ENCODE assay signal across 11 cellular contexts in genomic region chr13:25881946-25882574, GRCh38.
DNase-seq lines count a peak whose midpoint lies in the region; ATAC-seq and TF ChIP-seq lines count a peak whose summit lies in the region.
"Had no signal": no experiment of that assay in that cellular context is flagged by ENCODE, and none has a peak within 500 bp of the region (broad histone marks: within the 10 kb centered on the region; RNA-seq: fewer than 3 reads in every experiment).

No MANE protein-coding gene starts in this region.

- H3K4me1 Mint-ChIP-seq in activated CD4-positive, alpha-beta T cell treated with anti-CD3 and anti-CD28 coated beads, Interleukin-2, amount 10 ng/mL, durations not matched to agents 7 days and 5 days, result peaks cover 54% of the 10 kb centered on the region

- ATAC-seq in PC-3 (no peak), GM19023 (IDR thresholded peaks at IDR 0.05; ENCODE audit: unreplicated experiment) (no peak)

- no peak overlapping the region for H2AFZ ChIP-seq in PC-3 (ENCODE audit: low read length)

- no peak overlapping the region for H3K27ac Mint-ChIP-seq in activated CD4-positive, alpha-beta T cell treated with anti-CD3 and anti-CD28 coated beads, Interleukin-2, amount 10 ng/mL, durations not matched to agents 7 days and 5 days
- H3K27ac Mint-ChIP-seq: T-helper 2 cell treated with Interferon-gamma antibody and Interleukin-4, amounts not matched to agents 5 μg/mL and 100 μg/mL, for 36 hours had no signal

- no peak overlapping the region for H3K4me3 Mint-ChIP-seq in activated CD4-positive, alpha-beta T cell treated with anti-CD3 and anti-CD28 coated beads, Interleukin-2, amount 10 ng/mL, durations not matched to agents 7 days and 5 days
- H3K4me3 Mint-ChIP-seq: T-helper 2 cell treated with Interferon-gamma antibody and Interleukin-4, amounts not matched to agents 5 μg/mL and 100 μg/mL, for 36 hours had no signal

- H4K20me1 ChIP-seq in PC-3 (ENCODE audit: low read length), result no peaks in the 10 kb centered on the region

- H3K27ac ChIP-seq in PC-3 (ENCODE audit: low read length), result no peak overlapping the region
- H3K27ac ChIP-seq: epithelial cell of prostate, transverse colon had no signal

- POLR2A ChIA-PET in activated CD4-positive, alpha-beta T cell treated with anti-CD3 and anti-CD28 coated beads, Interleukin-2, amount 10 ng/mL, durations not matched to agents 7 days and 5 days (lab: Charles Lee), result no interaction called here
- POLR2A ChIA-PET in PC-3 (lab: Charles Lee; ENCODE audit: unreplicated experiment), result no interaction called here

- H3K4me2 ChIP-seq in PC-3 (ENCODE audit: low read length), result no peak overlapping the region

- no peaks in the 10 kb centered on the region for H3F3A ChIP-seq in PC-3 (ENCODE audit: low read length, unreplicated experiment)

- no peaks in the 10 kb centered on the region for H3K36me3 ChIP-seq in PC-3 (ENCODE audit: low read depth, low read length)
- H3K36me3 ChIP-seq: transverse colon had no signal

- TF ChIP-seq CTCF in retinal pigment epithelial cell (conservative IDR thresholded peaks at IDR 0.05; ENCODE audit: low read depth, low read length), result no peak
- no peak for TF ChIP-seq CTCF in PC-3 (conservative IDR thresholded peaks at IDR 0.05; ENCODE audit: low read depth, low read length)

- H3K4me1 ChIP-seq in PC-3 (ENCODE audit: insufficient read depth, low read length), result peaks cover 12% of the 10 kb centered on the region

- H3K27me3 Mint-ChIP-seq in activated CD4-positive, alpha-beta T cell treated with anti-CD3 and anti-CD28 coated beads, Interleukin-2, amount 10 ng/mL, durations not matched to agents 7 days and 5 days, result no peaks in the 10 kb centered on the region

- H3K9me3 ChIP-seq in PC-3 (ENCODE audit: low read length), result no peaks in the 10 kb centered on the region
- H3K9me3 ChIP-seq: transverse colon had no signal

- H3K36me3 Mint-ChIP-seq in activated CD4-positive, alpha-beta T cell treated with anti-CD3 and anti-CD28 coated beads, Interleukin-2, amount 10 ng/mL, durations not matched to agents 7 days and 5 days (ENCODE audit: low read depth), result no peaks in the 10 kb centered on the region

- H3K9ac ChIP-seq in PC-3 (ENCODE audit: low read length), result no peak overlapping the region

- no peaks in the 10 kb centered on the region for H3K79me2 ChIP-seq in PC-3 (ENCODE audit: low read length)

- H3K4me3 ChIP-seq in retinal pigment epithelial cell (ENCODE audit: low read length) (no peak overlapping the region), PC-3 (ENCODE audit: low read length) (no peak overlapping the region)
- H3K4me3 ChIP-seq: transverse colon had no signal

- peak; percentile 74 for DNase-seq in M059J (ENCODE audit: low read depth)
- DNase-seq in NCI-H82 treated with DMSO at 0.1 percent for 48 hours (lab: John Stamatoyannopoulos, UW; ENCODE audit: unreplicated experiment), result peak; percentile 99
- peak; percentile 59 for DNase-seq in fibroblast of peridontal ligament (ENCODE audit: extremely low read depth)
- peak; percentile 32 for DNase-seq in retinal pigment epithelial cell (ENCODE audit: low read depth)
- DNase-seq in activated CD4-positive, alpha-beta T cell treated with anti-CD3 and anti-CD28 coated beads, Interleukin-2, amount 10 ng/mL, durations not matched to agents 7 days and 5 days, result no peak
- no peak for DNase-seq in PC-3
- no peak for DNase-seq in NOMO-1 treated with dmso at 0.1 percent for 144 hours (lab: John Stamatoyannopoulos, UW; ENCODE audit: unreplicated experiment)
- DNase-seq: transverse colon had no signal

- CTCF ChIA-PET in activated CD4-positive, alpha-beta T cell treated with anti-CD3 and anti-CD28 coated beads, Interleukin-2, amount 10 ng/mL, durations not matched to agents 7 days and 5 days (lab: Charles Lee), result interaction anchor here (1.0 to 1.5 kb wide), 3 partner anchors 9 to 35 kb away, joined by 3 read pairs; no protein-coding TSS in a partner anchor
- CTCF ChIA-PET in PC-3 (lab: Charles Lee), result no interaction called here

- intact Hi-C loops in PC-3 (cut with micrococcal nuclease), result loop anchor here (10.0 kb wide), 1 partner anchor 127 kb away; no protein-coding TSS in a partner anchor

- no peaks in the 10 kb centered on the region for H3K9me2 ChIP-seq in PC-3 (replicated peaks; ENCODE audit: low read length)

- H3K9me3 Mint-ChIP-seq in activated CD4-positive, alpha-beta T cell treated with anti-CD3 and anti-CD28 coated beads, Interleukin-2, amount 10 ng/mL, durations not matched to agents 7 days and 5 days, result no peaks in the 10 kb centered on the region
- H3K9me3 Mint-ChIP-seq: T-helper 2 cell treated with Interferon-gamma antibody and Interleukin-4, amounts not matched to agents 5 μg/mL and 100 μg/mL, for 36 hours had no signal

- no TSS peak for BruUV-seq in PC-3 (replicated peaks; lab: Mats Ljungman, UMichigan)

- H3K27me3 ChIP-seq in PC-3 (ENCODE audit: low read length), result no peaks in the 10 kb centered on the region
- H3K27me3 ChIP-seq: transverse colon had no signal

Comparison
In these comparisons a context has a peak if more than half of its experiments do, and no peak if none do; other contexts are left out.
1. DNase-seq: peak in M059J (single experiment), NCI-H82 treated with DMSO at 0.1 percent for 48 hours (single experiment), fibroblast of peridontal ligament (single experiment) and retinal pigment epithelial cell (single experiment); none in activated CD4-positive, alpha-beta T cell treated with anti-CD3 and anti-CD28 coated beads, Interleukin-2, amount 10 ng/mL, durations not matched to agents 7 days and 5 days (single experiment), PC-3 (single experiment) and NOMO-1 treated with dmso at 0.1 percent for 144 hours (single experiment).